2 cellular contexts compared by ENCODE assay signal in genomic region chr14:90574640-90575131, GRCh38.
TF ChIP-seq lines count a peak whose summit lies in the region.

No MANE protein-coding gene starts in this region.

TF ChIP-seq in GM23338, 12 proteins besides CTCF, POLR2A, EP300 and RAD21 (continued from another document):
- TF ChIP-seq, protein P1, sequence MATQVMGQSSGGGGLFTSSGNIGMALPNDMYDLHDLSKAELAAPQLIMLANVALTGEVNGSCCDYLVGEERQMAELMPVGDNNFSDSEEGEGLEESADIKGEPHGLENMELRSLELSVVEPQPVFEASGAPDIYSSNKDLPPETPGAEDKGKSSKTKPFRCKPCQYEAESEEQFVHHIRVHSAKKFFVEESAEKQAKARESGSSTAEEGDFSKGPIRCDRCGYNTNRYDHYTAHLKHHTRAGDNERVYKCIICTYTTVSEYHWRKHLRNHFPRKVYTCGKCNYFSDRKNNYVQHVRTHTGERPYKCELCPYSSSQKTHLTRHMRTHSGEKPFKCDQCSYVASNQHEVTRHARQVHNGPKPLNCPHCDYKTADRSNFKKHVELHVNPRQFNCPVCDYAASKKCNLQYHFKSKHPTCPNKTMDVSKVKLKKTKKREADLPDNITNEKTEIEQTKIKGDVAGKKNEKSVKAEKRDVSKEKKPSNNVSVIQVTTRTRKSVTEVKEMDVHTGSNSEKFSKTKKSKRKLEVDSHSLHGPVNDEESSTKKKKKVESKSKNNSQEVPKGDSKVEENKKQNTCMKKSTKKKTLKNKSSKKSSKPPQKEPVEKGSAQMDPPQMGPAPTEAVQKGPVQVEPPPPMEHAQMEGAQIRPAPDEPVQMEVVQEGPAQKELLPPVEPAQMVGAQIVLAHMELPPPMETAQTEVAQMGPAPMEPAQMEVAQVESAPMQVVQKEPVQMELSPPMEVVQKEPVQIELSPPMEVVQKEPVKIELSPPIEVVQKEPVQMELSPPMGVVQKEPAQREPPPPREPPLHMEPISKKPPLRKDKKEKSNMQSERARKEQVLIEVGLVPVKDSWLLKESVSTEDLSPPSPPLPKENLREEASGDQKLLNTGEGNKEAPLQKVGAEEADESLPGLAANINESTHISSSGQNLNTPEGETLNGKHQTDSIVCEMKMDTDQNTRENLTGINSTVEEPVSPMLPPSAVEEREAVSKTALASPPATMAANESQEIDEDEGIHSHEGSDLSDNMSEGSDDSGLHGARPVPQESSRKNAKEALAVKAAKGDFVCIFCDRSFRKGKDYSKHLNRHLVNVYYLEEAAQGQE (IDR thresholded peaks at IDR 0.05; ENCODE audit: unreplicated experiment), result no peak
- TF ChIP-seq ZNF331 (CRISPR knock-in tag; IDR thresholded peaks at IDR 0.05; ENCODE audit: low read depth) (no peak), JUNB (IDR thresholded peaks at IDR 0.05; ENCODE audit: unreplicated experiment) (no peak), NANOG (IDR thresholded peaks at IDR 0.05; ENCODE audit: borderline replicate concordance) (no peak), EZH2phosphoT487 (IDR thresholded peaks at IDR 0.05; ENCODE audit: unreplicated experiment) (no peak), EZH2 (IDR thresholded peaks at IDR 0.05; ENCODE audit: low read depth, unreplicated experiment) (no peak), ZNF114 (CRISPR knock-in tag; IDR thresholded peaks at IDR 0.05) (no peak), ZNF462 (CRISPR knock-in tag; IDR thresholded peaks at IDR 0.05) (no peak)

TF ChIP-seq in SK-N-SH, 30 proteins besides CTCF, POLR2A, EP300 and RAD21 (continued from another document):
- TF ChIP-seq IRF3 (IDR thresholded peaks at IDR 0.05; ENCODE audit: low read depth, low read length), result no peak
